In the genomic region with DNA sequence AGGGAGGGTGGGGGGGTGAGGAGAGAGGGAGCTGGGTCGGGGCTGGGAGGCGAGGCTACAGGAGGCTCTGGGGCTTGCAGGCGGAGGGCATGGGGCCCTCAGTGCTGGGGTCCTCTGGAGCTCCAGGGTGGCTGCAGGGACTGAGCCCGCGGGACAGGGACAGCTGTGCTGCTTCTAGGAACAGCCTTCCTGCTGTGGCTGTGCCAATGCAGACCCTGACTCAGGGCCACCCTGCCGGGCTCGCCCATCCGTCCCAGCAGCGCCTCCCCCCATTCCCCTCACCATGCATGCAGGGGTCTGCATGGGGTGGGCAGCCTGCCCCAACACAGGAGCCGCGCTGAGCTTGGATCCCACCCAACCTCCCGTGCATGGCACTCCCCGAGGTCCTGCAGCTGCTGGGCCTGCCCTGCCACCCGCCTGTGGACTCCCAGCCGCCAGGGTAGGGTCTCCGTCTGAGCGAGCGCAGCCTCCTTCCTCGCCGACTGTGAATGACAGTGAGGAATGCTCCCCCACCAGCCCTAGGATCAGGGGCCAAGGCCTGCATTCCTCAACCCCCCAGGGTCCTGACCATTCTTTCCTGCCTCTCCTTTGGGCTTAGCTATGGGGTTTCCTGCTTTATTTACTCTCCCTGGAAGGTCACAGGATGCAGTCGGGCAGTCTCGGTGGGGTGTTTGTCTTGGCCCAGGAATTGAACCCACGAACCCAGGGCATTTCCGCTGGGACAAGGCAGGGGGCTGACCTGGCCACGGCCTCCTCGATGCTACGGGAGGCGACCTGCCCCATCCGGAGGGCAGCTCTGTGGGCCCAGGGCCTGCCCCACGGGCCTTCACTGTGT, we compare ENCODE assay signal across 1 cellular context.
TF ChIP-seq lines count a peak whose summit lies in the region.

No MANE protein-coding gene starts in this region.

TF ChIP-seq in SK-N-SH, 30 proteins besides CTCF, POLR2A, EP300 and RAD21 (continued from another document):
- TF ChIP-seq, protein P1, sequence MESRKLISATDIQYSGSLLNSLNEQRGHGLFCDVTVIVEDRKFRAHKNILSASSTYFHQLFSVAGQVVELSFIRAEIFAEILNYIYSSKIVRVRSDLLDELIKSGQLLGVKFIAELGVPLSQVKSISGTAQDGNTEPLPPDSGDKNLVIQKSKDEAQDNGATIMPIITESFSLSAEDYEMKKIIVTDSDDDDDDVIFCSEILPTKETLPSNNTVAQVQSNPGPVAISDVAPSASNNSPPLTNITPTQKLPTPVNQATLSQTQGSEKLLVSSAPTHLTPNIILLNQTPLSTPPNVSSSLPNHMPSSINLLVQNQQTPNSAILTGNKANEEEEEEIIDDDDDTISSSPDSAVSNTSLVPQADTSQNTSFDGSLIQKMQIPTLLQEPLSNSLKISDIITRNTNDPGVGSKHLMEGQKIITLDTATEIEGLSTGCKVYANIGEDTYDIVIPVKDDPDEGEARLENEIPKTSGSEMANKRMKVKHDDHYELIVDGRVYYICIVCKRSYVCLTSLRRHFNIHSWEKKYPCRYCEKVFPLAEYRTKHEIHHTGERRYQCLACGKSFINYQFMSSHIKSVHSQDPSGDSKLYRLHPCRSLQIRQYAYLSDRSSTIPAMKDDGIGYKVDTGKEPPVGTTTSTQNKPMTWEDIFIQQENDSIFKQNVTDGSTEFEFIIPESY (IDR thresholded peaks at IDR 0.05; ENCODE audit: borderline replicate concordance, low read depth): no peak
- TF ChIP-seq, protein P2, sequence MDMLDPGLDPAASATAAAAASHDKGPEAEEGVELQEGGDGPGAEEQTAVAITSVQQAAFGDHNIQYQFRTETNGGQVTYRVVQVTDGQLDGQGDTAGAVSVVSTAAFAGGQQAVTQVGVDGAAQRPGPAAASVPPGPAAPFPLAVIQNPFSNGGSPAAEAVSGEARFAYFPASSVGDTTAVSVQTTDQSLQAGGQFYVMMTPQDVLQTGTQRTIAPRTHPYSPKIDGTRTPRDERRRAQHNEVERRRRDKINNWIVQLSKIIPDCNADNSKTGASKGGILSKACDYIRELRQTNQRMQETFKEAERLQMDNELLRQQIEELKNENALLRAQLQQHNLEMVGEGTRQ (IDR thresholded peaks at IDR 0.05; ENCODE audit: borderline replicate concordance, low read depth, low read length): no peak
- TF ChIP-seq YY1 (IDR thresholded peaks at IDR 0.05; ENCODE audit: low read depth): no peak
- TF ChIP-seq ELF1 (IDR thresholded peaks at IDR 0.05): no peak
